ENCODE assay signal across 1 cellular context in the genomic region with DNA sequence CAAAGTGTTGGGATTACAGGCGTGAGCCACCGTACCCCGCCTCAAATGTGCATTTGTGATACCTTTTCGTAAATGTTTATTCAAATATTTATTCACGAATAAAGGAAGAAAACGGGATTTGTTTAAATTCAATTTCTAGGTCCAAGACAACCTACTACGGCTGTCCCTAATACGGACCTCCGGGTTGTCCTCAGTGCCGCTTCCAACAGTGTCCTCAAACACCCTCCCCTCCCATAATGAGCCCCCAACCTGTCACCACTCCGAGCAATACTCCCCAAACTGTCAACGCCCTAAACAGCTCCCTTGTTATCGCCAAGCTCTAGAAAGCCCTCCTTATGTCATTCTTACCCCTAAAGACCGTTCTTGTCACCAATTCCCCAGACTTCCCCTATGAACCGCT.
TF ChIP-seq lines count a peak whose summit lies in the region.

No MANE protein-coding gene starts in this region.

TF ChIP-seq in H1, 55 proteins besides CTCF, POLR2A, EP300 and RAD21:
- TF ChIP-seq MAFK (IDR thresholded peaks at IDR 0.05; ENCODE audit: low read depth, low read length), result no peak
- no peak for TF ChIP-seq CHD1 (IDR thresholded peaks at IDR 0.05; ENCODE audit: low read depth, low read length)
- TF ChIP-seq GTF2F1 (IDR thresholded peaks at IDR 0.05; ENCODE audit: borderline replicate concordance, low read depth, low read length), result no peak
- TF ChIP-seq CREB1 (IDR thresholded peaks at IDR 0.05), result no peak
- TF ChIP-seq, protein P1, sequence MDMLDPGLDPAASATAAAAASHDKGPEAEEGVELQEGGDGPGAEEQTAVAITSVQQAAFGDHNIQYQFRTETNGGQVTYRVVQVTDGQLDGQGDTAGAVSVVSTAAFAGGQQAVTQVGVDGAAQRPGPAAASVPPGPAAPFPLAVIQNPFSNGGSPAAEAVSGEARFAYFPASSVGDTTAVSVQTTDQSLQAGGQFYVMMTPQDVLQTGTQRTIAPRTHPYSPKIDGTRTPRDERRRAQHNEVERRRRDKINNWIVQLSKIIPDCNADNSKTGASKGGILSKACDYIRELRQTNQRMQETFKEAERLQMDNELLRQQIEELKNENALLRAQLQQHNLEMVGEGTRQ (IDR thresholded peaks at IDR 0.05; ENCODE audit: low read length), result no peak
- TF ChIP-seq, protein P2, sequence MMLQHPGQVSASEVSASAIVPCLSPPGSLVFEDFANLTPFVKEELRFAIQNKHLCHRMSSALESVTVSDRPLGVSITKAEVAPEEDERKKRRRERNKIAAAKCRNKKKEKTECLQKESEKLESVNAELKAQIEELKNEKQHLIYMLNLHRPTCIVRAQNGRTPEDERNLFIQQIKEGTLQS (IDR thresholded peaks at IDR 0.05; ENCODE audit: insufficient read depth, low read depth, low read length), result no peak
- TF ChIP-seq CBX5 (IDR thresholded peaks at IDR 0.05; ENCODE audit: low read depth, low read length), result no peak
- 0 out of 4 replicates have a peak, but pooled peaks of 1 of the 2 experiments have one; percentile 29 for TF ChIP-seq SIN3A (conservative IDR thresholded peaks at IDR 0.05 in 1 of 2, IDR thresholded peaks at IDR 0.05 in 1 of 2; ENCODE audit: low read depth in 1 of 2, low read length in 2 of 2)
